8 cellular contexts compared by ENCODE assay signal in genomic region chr1:27321813-27322568, GRCh38. TPM values are rescaled to one million over a fixed set of nuclear protein-coding genes. Genes with fewer than 3 reads are reported as not detected.
A peak's percentile ranks its signal among the peaks of the same experiment; 100 is the strongest.
DNase-seq lines count a peak whose midpoint lies in the region; ATAC-seq and TF ChIP-seq lines count a peak whose summit lies in the region.

TSS of gene TMEM222 (plus strand) at chr1:27322163. CDS start at chr1:27322198, 35 bp downstream.

- peak within 1 kb of the TSS; percentile 94 for H3K27ac Mint-ChIP-seq in T-helper 1 cell treated with Interleukin-12 subunit alpha and Interleukin-12 subunit beta and Interleukin-4 antibody, amounts not matched to agents 30 μg/mL and 1 μg/mL, for 36 hours

- H3K4me1 ChIP-seq in heart right ventricle (peaks cover 5 to 57% (median 36%) of the 10 kb centered on the region in 9 donors), upper lobe of left lung (peaks cover 9 to 37% (median 26%) of the 10 kb centered on the region in 4 donors)

- no peaks in the 10 kb centered on the region for H3K9me3 Mint-ChIP-seq in T-helper 1 cell treated with Interleukin-12 subunit alpha and Interleukin-12 subunit beta and Interleukin-4 antibody, amounts not matched to agents 30 μg/mL and 1 μg/mL, for 36 hours

- H3K4me3 Mint-ChIP-seq in T-helper 1 cell treated with Interleukin-12 subunit alpha and Interleukin-12 subunit beta and Interleukin-4 antibody, amounts not matched to agents 30 μg/mL and 1 μg/mL, for 36 hours = peak within 1 kb of the TSS; percentile 95

- no peaks in the 10 kb centered on the region for H3K27me3 ChIP-seq in heart right ventricle
- H3K27me3 ChIP-seq in upper lobe of left lung = peaks cover 0 to 4% (median 0%) of the 10 kb centered on the region in 4 donors

- H3K36me3 Mint-ChIP-seq in T-helper 1 cell treated with Interleukin-12 subunit alpha and Interleukin-12 subunit beta and Interleukin-4 antibody, amounts not matched to agents 30 μg/mL and 1 μg/mL, for 36 hours (ENCODE audit: low read depth) = peaks cover 15% of the 10 kb centered on the region

- no peaks in the 10 kb centered on the region for H3K9me3 ChIP-seq in heart right ventricle
- no peaks in the 10 kb centered on the region for H3K9me3 ChIP-seq in upper lobe of left lung

- H3K27ac ChIP-seq in heart right ventricle (peak within 1 kb of the TSS; percentile 81 to 96 (median 92)), upper lobe of left lung (peak within 1 kb of the TSS; percentile 89 to 95 (median 92))

- DNase-seq in NCI-H1694 treated with DMSO at 0.1 percent for 48 hours (lab: John Stamatoyannopoulos, UW) (peak; percentile 84), amniotic stem cell (lab: John Stamatoyannopoulos, UW) (peak; percentile 94), heart right ventricle (peak; percentile 97 to 98), posterior vena cava (ENCODE audit: low spot score) (peak; percentile 100), upper lobe of left lung (peak; percentile 98 to 100)

- ATAC-seq in GM18499 (IDR thresholded peaks at IDR 0.05; ENCODE audit: insufficient read depth, unreplicated experiment) (peak; percentile 65), HG02938 (IDR thresholded peaks at IDR 0.05; ENCODE audit: unreplicated experiment) (peak; percentile 90), heart right ventricle (peak; percentile 98 to 100 (median 99)), upper lobe of left lung (ENCODE audit: low FRiP score in 2 of 2) (peak; percentile 99)

- peaks cover 3% of the 10 kb centered on the region for H3K27me3 Mint-ChIP-seq in T-helper 1 cell treated with Interleukin-12 subunit alpha and Interleukin-12 subunit beta and Interleukin-4 antibody, amounts not matched to agents 30 μg/mL and 1 μg/mL, for 36 hours (ENCODE audit: low read depth)

- H3K36me3 ChIP-seq in heart right ventricle = peaks cover 0 to 34% (median 8%) of the 10 kb centered on the region in 9 donors
- peaks cover 0 to 20% (median 16%) of the 10 kb centered on the region in 4 donors for H3K36me3 ChIP-seq in upper lobe of left lung

- peak in 2 of 4 donors; percentile 56 to 82 for TF ChIP-seq EP300 in upper lobe of left lung (IDR thresholded peaks at IDR 0.05)

- WGBS in heart right ventricle, 2 donors = 0 to 1% methylated on average over 67 of the region's 67 CpGs
- 0 to 1% methylated on average over 4 to 60 of the region's 67 CpGs for WGBS in upper lobe of left lung, 2 donors

- H3K4me3 ChIP-seq in heart right ventricle (peak within 1 kb of the TSS; percentile 68 to 97 (median 86)), upper lobe of left lung (peak within 1 kb of the TSS; percentile 63 to 92 (median 82))

- TF ChIP-seq POLR2A in upper lobe of left lung (IDR thresholded peaks at IDR 0.05) = peak in 3 of 4 donors; percentile 79 to 81 (median 79)

- intact Hi-C loops in heart right ventricle (cut with DNase I) = loop anchor here in 2 of 10 donors (5.0 kb wide), 2 partner anchors 45 to 75 kb away; partner anchors contain the start of gene MAP3K6 (in 2 of the 2)
- intact Hi-C loops in posterior vena cava (cut with DNase I) = no loop called here

- H3K4me1 Mint-ChIP-seq in T-helper 1 cell treated with Interleukin-12 subunit alpha and Interleukin-12 subunit beta and Interleukin-4 antibody, amounts not matched to agents 30 μg/mL and 1 μg/mL, for 36 hours (ENCODE audit: low read depth) = peaks cover 30% of the 10 kb centered on the region

- TF ChIP-seq CTCF in heart right ventricle (IDR thresholded peaks at IDR 0.05) = peak in 8 of 9 donors; percentile 6 to 44 (median 26)
- peak in 4 of 6 experiments; percentile 63 to 80 (median 71) for TF ChIP-seq CTCF in upper lobe of left lung (IDR thresholded peaks at IDR 0.05)

RNA-seq across cellular contexts. Expression of gene TMEM222, which starts in this region (rescaled TPM):
- total RNA-seq in heart right ventricle (10 to 100 TPM; 24.1 to 32.8 (median 26.4) TPM), posterior vena cava (10 to 100 TPM; 25.0 to 26.7 TPM), upper lobe of left lung (10 to 100 TPM; 11.5 to 43.9 (median 30.1) TPM)
- 10 to 100 TPM; 32.2 to 47.2 TPM for polyA plus RNA-seq in heart right ventricle

Comparison
In these comparisons a context has a peak if more than half of its experiments do, and no peak if none do; other contexts are left out.
1. Peak in every context shown above with its lines: DNase-seq, ATAC-seq, H3K4me3 ChIP-seq and H3K27ac ChIP-seq.